In the genomic region with DNA sequence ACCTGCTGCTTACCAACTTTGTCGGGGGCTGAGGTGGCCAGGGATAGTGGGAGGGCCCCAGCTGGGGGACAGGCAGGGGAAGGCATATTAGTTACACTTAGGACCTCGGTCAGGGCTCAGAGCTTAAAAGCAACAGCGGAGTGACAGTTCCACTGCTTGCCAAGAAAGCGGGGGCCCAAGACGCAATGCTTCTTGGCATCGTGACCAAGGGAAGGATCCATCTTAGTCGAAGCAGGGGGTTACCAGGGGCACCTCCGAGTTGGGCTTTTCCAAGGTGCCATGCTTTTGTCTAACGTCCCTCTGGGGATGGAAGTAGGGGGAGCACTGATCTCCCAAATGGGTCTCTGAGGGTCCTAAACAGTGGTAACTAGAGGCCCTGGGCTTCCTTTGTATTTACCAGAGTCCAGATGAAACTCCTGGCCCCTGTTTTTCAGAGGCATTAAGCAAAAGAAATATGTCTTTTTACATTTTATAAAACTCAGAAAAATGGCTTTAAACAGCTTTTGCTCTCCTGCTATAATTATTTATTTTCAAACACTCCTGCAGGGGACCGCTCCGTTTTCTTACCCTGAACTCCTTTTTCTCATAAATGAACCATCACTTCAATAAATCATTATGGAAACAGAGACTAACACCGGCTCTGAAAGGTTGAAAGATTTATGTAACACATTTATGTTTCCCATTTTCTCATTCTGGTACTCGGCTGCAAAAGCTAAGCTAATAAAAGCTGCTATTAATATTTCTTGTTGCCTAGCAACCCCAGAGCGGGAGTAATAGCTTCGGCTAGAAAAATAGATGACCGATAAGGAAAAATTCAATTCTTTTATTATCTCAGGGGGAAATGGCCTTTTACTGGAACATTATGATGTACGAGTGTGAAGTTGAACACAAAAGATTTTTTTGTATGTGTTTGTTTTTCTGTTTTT, we compare ENCODE assay signal across 20 cellular contexts.
DNase-seq lines count a peak whose midpoint lies in the region; TF ChIP-seq lines count a peak whose summit lies in the region.
"Had no signal": no experiment of that assay in that cellular context is flagged by ENCODE, and none has a peak within 500 bp of the region (broad histone marks: within the 10 kb centered on the region; RNA-seq: fewer than 3 reads in every experiment).

No MANE protein-coding gene starts in this region.

- 61 to 71% (median 65%) methylated on average over 17 of the region's 17 CpGs for WGBS in spleen, 5 donors

- H3K27me3 Mint-ChIP-seq in mesothelial cell of epicardium (ENCODE audit: low read depth) = peaks cover 25% of the 10 kb centered on the region
- H3K27me3 Mint-ChIP-seq: activated naive CD4-positive, alpha-beta T cell treated with anti-CD3 and anti-CD28 coated beads, Interleukin-2, amount 50 U/mL, for 24 hours had no signal

- TF ChIP-seq CTCF in right atrium auricular region (IDR thresholded peaks at IDR 0.05) = no peak
- no peak for TF ChIP-seq CTCF in mesothelial cell of epicardium (IDR thresholded peaks at IDR 0.05; ENCODE audit: unreplicated experiment)
- TF ChIP-seq CTCF in spleen (IDR thresholded peaks at IDR 0.05 in 8 of 11, conservative IDR thresholded peaks at IDR 0.05 in 3 of 11) = no peak

- peak overlapping the region; percentile 54 for H3K27ac Mint-ChIP-seq in mesothelial cell of epicardium
- H3K27ac Mint-ChIP-seq: stimulated activated naive B cell treated with anti-CD40 and anti-IgM and Interleukin-4, amounts not matched to agents 10 μg/mL and 1 μg/mL and 100 μg/mL, for 72 hours had no signal

- H3K4me1 ChIP-seq in right atrium auricular region (peaks cover 0 to 17% of the 10 kb centered on the region in 2 donors), spleen (peaks cover 0 to 36% (median 24%) of the 10 kb centered on the region in 6 donors)
- H3K4me1 ChIP-seq: breast epithelium, pancreas had no signal

- H3K9me3 ChIP-seq in right atrium auricular region = no peaks in the 10 kb centered on the region
- H3K9me3 ChIP-seq in spleen = no peaks in the 10 kb centered on the region
- H3K9me3 ChIP-seq: A549, breast epithelium, pancreas, SJSA1, upper lobe of left lung had no signal

- no peak overlapping the region for H3K27ac ChIP-seq in right atrium auricular region
- no peak overlapping the region for H3K27ac ChIP-seq in spleen
- H3K27ac ChIP-seq: A549, breast epithelium, KMS-11, pancreas, SJSA1 had no signal

- no peak for TF ChIP-seq POLR2A in spleen (IDR thresholded peaks at IDR 0.05)

- H3K27me3 ChIP-seq in right atrium auricular region (no peaks in the 10 kb centered on the region), spleen (replicated peaks in 1 of 7) (peaks cover 0 to 46% (median 5%) of the 10 kb centered on the region in 7 donors)
- H3K27me3 ChIP-seq: pancreas, SJSA1, upper lobe of left lung had no signal

- intact Hi-C loops in cardiac septum (cut with DNase I) (no loop called here), spleen (cut with DNase I; ENCODE audit: low total_unique reads) (no loop called here)

- H3K4me3 Mint-ChIP-seq in mesothelial cell of epicardium = no peak overlapping the region
- H3K4me3 Mint-ChIP-seq: activated naive CD4-positive, alpha-beta T cell treated with anti-CD3 and anti-CD28 coated beads, Interleukin-2, amount 50 U/mL, for 24 hours; stimulated activated naive B cell treated with anti-CD40 and anti-IgM and Interleukin-4, amounts not matched to agents 10 μg/mL and 1 μg/mL and 100 μg/mL, for 72 hours had no signal

- H3K4me3 ChIP-seq in right atrium auricular region = no peak overlapping the region
- H3K4me3 ChIP-seq in spleen = no peak overlapping the region
- H3K4me3 ChIP-seq: A549, breast epithelium, pancreas, SJSA1, upper lobe of left lung had no signal

- H3K4me1 Mint-ChIP-seq in mesothelial cell of epicardium = peaks cover 38% of the 10 kb centered on the region

- H3K36me3 Mint-ChIP-seq in mesothelial cell of epicardium = no peaks in the 10 kb centered on the region
- H3K36me3 Mint-ChIP-seq: activated naive CD4-positive, alpha-beta T cell treated with anti-CD3 and anti-CD28 coated beads, Interleukin-2, amount 50 U/mL, for 24 hours; stimulated activated naive B cell treated with anti-CD40 and anti-IgM and Interleukin-4, amounts not matched to agents 10 μg/mL and 1 μg/mL and 100 μg/mL, for 72 hours had no signal

- DNase-seq in cardiac septum (ENCODE audit: low spot score) = peak; percentile 65
- no peak for DNase-seq in right atrium auricular region (ENCODE audit: low spot score)
- DNase-seq in dermis blood vessel endothelial cell = peak; percentile 41
- no peak for DNase-seq in mesothelial cell of epicardium (ENCODE audit: low spot score in 2 of 2, unreplicated experiment in 2 of 2)
- no peak for DNase-seq in dedifferentiated amniotic fluid mesenchymal stem cell (ENCODE audit: extremely low spot score)
- DNase-seq in NCI-H128 (lab: John Stamatoyannopoulos, UW; ENCODE audit: unreplicated experiment) = no peak
- no peak for DNase-seq in spleen
- DNase-seq in NCI-H1930 (lab: John Stamatoyannopoulos, UW) = no peak
- DNase-seq: effector CD8-positive, alpha-beta T cell; NCI-H146; NCI-H510A treated with DMSO at 0.1 percent for 48 hours; stimulated activated naive B cell treated with anti-CD40 and anti-IgM and Interleukin-4, amounts not matched to agents 10 μg/mL and 1 μg/mL and 100 μg/mL, for 72 hours; T1000; upper lobe of left lung had no signal

- no peaks in the 10 kb centered on the region for H3K9me3 Mint-ChIP-seq in mesothelial cell of epicardium
- H3K9me3 Mint-ChIP-seq: activated naive CD4-positive, alpha-beta T cell treated with anti-CD3 and anti-CD28 coated beads, Interleukin-2, amount 50 U/mL, for 24 hours; stimulated activated naive B cell treated with anti-CD40 and anti-IgM and Interleukin-4, amounts not matched to agents 10 μg/mL and 1 μg/mL and 100 μg/mL, for 72 hours had no signal

- no peaks in the 10 kb centered on the region for H3K36me3 ChIP-seq in right atrium auricular region
- H3K36me3 ChIP-seq in spleen = no peaks in the 10 kb centered on the region
- H3K36me3 ChIP-seq: breast epithelium, pancreas, upper lobe of left lung had no signal

Comparison
In these comparisons a context has a peak if more than half of its experiments do, and no peak if none do; other contexts are left out.
1. DNase-seq: peak in cardiac septum (single experiment) and dermis blood vessel endothelial cell (single experiment); none in right atrium auricular region (single experiment), mesothelial cell of epicardium (0 of 2), dedifferentiated amniotic fluid mesenchymal stem cell (single experiment), NCI-H128 (single experiment), spleen (single experiment) and NCI-H1930 (0 of 2).